32 cellular contexts compared by ENCODE assay signal in genomic region chr3:217436-217835, GRCh38. TPM values are rescaled to one million over a fixed set of nuclear protein-coding genes. Genes with fewer than 3 reads are reported as not detected.
"Had no signal": no experiment of that assay in that cellular context is flagged by ENCODE, and none has a peak within 500 bp of the region (broad histone marks: within the 10 kb centered on the region; RNA-seq: fewer than 3 reads in every experiment).

No MANE protein-coding gene starts in this region.

- H3K4me1 Mint-ChIP-seq: stimulated activated effector memory CD8-positive, alpha-beta T cell treated with anti-CD3 and anti-CD28 coated beads, Interleukin-12 subunit alpha, Interleukin-12 subunit beta, amount 100 ng/mL, for 72 hours had no signal

- H3K27ac Mint-ChIP-seq: activated naive CD4-positive, alpha-beta T cell treated with anti-CD3 and anti-CD28 coated beads for 36 hours; activated naive CD8-positive, alpha-beta T cell treated with anti-CD3 and anti-CD28 coated beads for 36 hours; activated T-helper 1 cell treated with anti-CD3 and anti-CD28 coated beads, Interleukin-12 subunit alpha, Interleukin-12 subunit beta, Interleukin-2, Interleukin-4 antibody, amounts not matched to agents 30 ng/mL and 10 ng/mL and 1 ng/mL, durations not matched to agents 14 hours and 24 hours and 36 hours; natural killer cell treated with Interleukin-12 subunit alpha and Interleukin-12 subunit beta and Interleukin-15 and Interleukin-18, amount 100 ng/mL, for 72 hours; stimulated activated effector memory CD8-positive, alpha-beta T cell treated with anti-CD3 and anti-CD28 coated beads, Interleukin-12 subunit alpha, Interleukin-12 subunit beta, amount 100 ng/mL, for 72 hours; stimulated activated naive CD8-positive, alpha-beta T cell treated with anti-CD3 and anti-CD28 coated beads, Interleukin-15, amount 100 ng/mL, for 72 hours had no signal

- H3K36me3 ChIP-seq: adrenal gland, ascending aorta, cardiac muscle cell, neutrophil, prostate gland, upper lobe of left lung, vagina had no signal

- DNase-seq: activated CD4-positive, alpha-beta T cell treated with anti-CD3 and anti-CD28 coated beads for 4 hours; activated CD4-positive, alpha-beta T cell treated with anti-CD3 and anti-CD28 coated beads, Interleukin-2, amount 50 U/mL, for 4 hours; activated CD4-positive, CD25-positive, alpha-beta regulatory T cell; activated effector memory CD4-positive, alpha-beta T cell treated with anti-CD3 and anti-CD28 coated beads, Interleukin-2, amount 50 U/mL, for 16 hours; activated naive CD4-positive, alpha-beta T cell treated with anti-CD3 and anti-CD28 coated beads for 36 hours; activated naive CD8-positive, alpha-beta T cell treated with anti-CD3 and anti-CD28 coated beads for 36 hours; adrenal gland; islet precursor cell; left cardiac atrium; left ventricle myocardium superior; mucosa of descending colon; retina; stimulated activated CD4-positive, alpha-beta T cell treated with anti-CD3 and anti-CD28 coated beads, Interleukin-4, amount 100 ng/mL, for 24 hours; stimulated activated naive CD8-positive, alpha-beta T cell treated with anti-CD3 and anti-CD28 coated beads, Interleukin-15, amount 100 ng/mL, for 72 hours; T-helper 2 cell; upper lobe of left lung had no signal

- H3K9me3 ChIP-seq: adrenal gland, ascending aorta, mucosa of descending colon, neutrophil, prostate gland, upper lobe of left lung, vagina had no signal

- H3K27me3 ChIP-seq: adrenal gland, ascending aorta, cardiac muscle cell, neutrophil, upper lobe of left lung, vagina had no signal

- H3K4me3 Mint-ChIP-seq: activated naive CD4-positive, alpha-beta T cell treated with anti-CD3 and anti-CD28 coated beads for 36 hours; activated naive CD8-positive, alpha-beta T cell treated with anti-CD3 and anti-CD28 coated beads for 36 hours; activated T-helper 1 cell treated with anti-CD3 and anti-CD28 coated beads, Interleukin-12 subunit alpha, Interleukin-12 subunit beta, Interleukin-2, Interleukin-4 antibody, amounts not matched to agents 30 ng/mL and 10 ng/mL and 1 ng/mL, durations not matched to agents 14 hours and 24 hours and 36 hours; natural killer cell treated with Interleukin-12 subunit alpha and Interleukin-12 subunit beta and Interleukin-15 and Interleukin-18, amount 100 ng/mL, for 72 hours; stimulated activated effector memory CD8-positive, alpha-beta T cell treated with anti-CD3 and anti-CD28 coated beads, Interleukin-12 subunit alpha, Interleukin-12 subunit beta, amount 100 ng/mL, for 72 hours; stimulated activated naive CD8-positive, alpha-beta T cell treated with anti-CD3 and anti-CD28 coated beads, Interleukin-15, amount 100 ng/mL, for 72 hours had no signal

- ATAC-seq: left cardiac atrium; left ventricle myocardium superior; mucosa of descending colon; natural killer cell treated with Interleukin-12 subunit alpha and Interleukin-12 subunit beta and Interleukin-15 and Interleukin-18, amount 100 ng/mL, for 72 hours; sciatic nerve; stimulated activated effector memory CD8-positive, alpha-beta T cell treated with anti-CD3 and anti-CD28 coated beads, Interleukin-12 subunit alpha, Interleukin-12 subunit beta, amount 100 ng/mL, for 72 hours; stimulated activated naive CD8-positive, alpha-beta T cell treated with anti-CD3 and anti-CD28 coated beads, Interleukin-15, amount 100 ng/mL, for 72 hours had no signal

- H3K4me3 ChIP-seq: adrenal gland, ascending aorta, cardiac muscle cell, mucosa of descending colon, prostate gland, skin epidermis, upper lobe of left lung, vagina had no signal

- H3K27me3 Mint-ChIP-seq: activated naive CD8-positive, alpha-beta T cell treated with anti-CD3 and anti-CD28 coated beads for 36 hours; brain; natural killer cell treated with Interleukin-12 subunit alpha and Interleukin-12 subunit beta and Interleukin-15 and Interleukin-18, amount 100 ng/mL, for 72 hours; stimulated activated naive CD8-positive, alpha-beta T cell treated with anti-CD3 and anti-CD28 coated beads, Interleukin-15, amount 100 ng/mL, for 72 hours had no signal

- H3K27ac ChIP-seq: adrenal gland, ascending aorta, cardiac muscle cell, neutrophil, prostate gland, skin epidermis, upper lobe of left lung, vagina had no signal

- H3K4me1 ChIP-seq: adrenal gland, ascending aorta, prostate gland, upper lobe of left lung, vagina had no signal

- FAIRE-seq: frontal cortex had no signal

- H3K36me3 Mint-ChIP-seq: activated naive CD8-positive, alpha-beta T cell treated with anti-CD3 and anti-CD28 coated beads for 36 hours; natural killer cell treated with Interleukin-12 subunit alpha and Interleukin-12 subunit beta and Interleukin-15 and Interleukin-18, amount 100 ng/mL, for 72 hours; stimulated activated effector memory CD8-positive, alpha-beta T cell treated with anti-CD3 and anti-CD28 coated beads, Interleukin-12 subunit alpha, Interleukin-12 subunit beta, amount 100 ng/mL, for 72 hours had no signal

RNA-seq across cellular contexts. Expression of gene CHL1, which starts 20.9 kb away (rescaled TPM):
- total RNA-seq: activated naive CD4-positive, alpha-beta T cell treated with anti-CD3 and anti-CD28 coated beads for 36 hours; activated naive CD8-positive, alpha-beta T cell treated with anti-CD3 and anti-CD28 coated beads for 36 hours; activated T-helper 1 cell treated with anti-CD3 and anti-CD28 coated beads, Interleukin-12 subunit alpha, Interleukin-12 subunit beta, Interleukin-2, Interleukin-4 antibody, amounts not matched to agents 30 ng/mL and 10 ng/mL and 1 ng/mL, durations not matched to agents 14 hours and 24 hours and 36 hours; chondrocyte; lung microvascular endothelial cell; myocyte; natural killer cell treated with Interleukin-12 subunit alpha and Interleukin-12 subunit beta and Interleukin-15 and Interleukin-18, amount 100 ng/mL, for 72 hours; osteocyte had no signal
- polyA plus RNA-seq: cardiac muscle cell had no signal
